Comparison of ENCODE assay signal across 9 cellular contexts in genomic region chr4:88058295-88058694, GRCh38.
"Had no signal": no experiment of that assay in that cellular context is flagged by ENCODE, and none has a peak within 500 bp of the region (broad histone marks: within the 10 kb centered on the region; RNA-seq: fewer than 3 reads in every experiment).

No MANE protein-coding gene starts in this region.

- H2AFZ ChIP-seq: GM23248 had no signal

- ATAC-seq: HCT116 had no signal

- DNase-seq: GM23248, GOT3, H7, HFFc6, KBM-7 had no signal

- H3K4me2 ChIP-seq: KMS-11 had no signal

- H3K4me1 ChIP-seq: HAP-1 had no signal

- H3K9ac ChIP-seq: GM23248, KMS-11 had no signal

- FAIRE-seq: HTR-8/SVneo had no signal

- H3K4me3 ChIP-seq: GM23248, HAP-1 had no signal

- H3K9me3 ChIP-seq: HAP-1 had no signal

- H3K27ac ChIP-seq: GM23248, KMS-11 had no signal
